In the genomic region with DNA sequence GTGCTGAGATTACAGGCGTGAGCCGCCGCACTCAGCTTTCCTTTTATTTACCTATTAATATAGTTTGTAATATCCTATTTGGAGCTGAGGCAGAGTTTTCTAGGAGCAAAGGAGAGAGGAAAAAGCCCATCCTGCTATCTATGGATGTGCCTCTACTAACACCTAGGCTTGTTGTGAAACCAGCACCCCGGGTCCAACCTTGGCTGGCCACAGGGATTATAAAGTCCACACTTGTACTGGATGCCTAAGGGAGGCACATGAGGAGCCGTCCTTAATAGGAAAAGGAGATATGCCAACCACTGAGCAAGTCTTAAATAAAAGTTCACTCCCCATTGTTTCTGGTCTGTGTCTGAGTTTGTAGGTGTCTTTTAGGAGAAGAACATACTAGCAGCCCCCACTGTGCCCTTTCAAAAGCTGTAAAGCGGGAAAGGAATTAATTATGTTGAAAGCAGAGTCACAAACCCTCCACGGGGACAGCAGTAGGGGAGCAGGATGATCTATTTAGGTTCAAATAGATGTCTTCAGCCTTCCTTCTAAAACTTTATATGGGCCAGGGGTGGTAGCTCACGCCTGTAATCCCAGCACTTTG, we compare ENCODE assay signal across 25 cellular contexts. TPM values are rescaled to one million over a fixed set of nuclear protein-coding genes. Genes with fewer than 3 reads are reported as not detected.
"Had no signal": no experiment of that assay in that cellular context is flagged by ENCODE, and none has a peak within 500 bp of the region (broad histone marks: within the 10 kb centered on the region; RNA-seq: fewer than 3 reads in every experiment).

No MANE protein-coding gene starts in this region.

- H3K9me3 ChIP-seq: mucosa of descending colon, ovary, psoas muscle, sigmoid colon, suprapubic skin, transverse colon, upper lobe of right lung, uterus had no signal

- H3K27ac ChIP-seq: coronary artery, ovary, psoas muscle, sigmoid colon, suprapubic skin, transverse colon, upper lobe of right lung, uterus had no signal

- H3K4me1 ChIP-seq: psoas muscle, sigmoid colon, suprapubic skin, transverse colon, upper lobe of right lung, uterus had no signal

- H3K36me3 Mint-ChIP-seq: immature natural killer cell; mesothelial cell of epicardium; naive B cell; stimulated activated naive B cell treated with anti-CD40 and anti-IgM and Interleukin-4, amounts not matched to agents 10 μg/mL and 1 μg/mL and 100 μg/mL, for 72 hours had no signal

- H3K27ac Mint-ChIP-seq: immature natural killer cell; mesothelial cell of epicardium; nephron; stimulated activated naive B cell treated with anti-CD40 and anti-IgM and Interleukin-4, amounts not matched to agents 10 μg/mL and 1 μg/mL and 100 μg/mL, for 72 hours; stimulated activated naive CD8-positive, alpha-beta T cell treated with anti-CD3 and anti-CD28 coated beads, Interleukin-15, Interleukin-2, amounts not matched to agents 100 ng/mL and 50 ng/mL, for 24 hours had no signal

- H3K4me1 Mint-ChIP-seq: immature natural killer cell, nephron had no signal

- H3K9me3 Mint-ChIP-seq: immature natural killer cell; mesothelial cell of epicardium; naive B cell; nephron; stimulated activated naive B cell treated with anti-CD40 and anti-IgM and Interleukin-4, amounts not matched to agents 10 μg/mL and 1 μg/mL and 100 μg/mL, for 72 hours; stimulated activated naive CD8-positive, alpha-beta T cell treated with anti-CD3 and anti-CD28 coated beads, Interleukin-15, Interleukin-2, amounts not matched to agents 100 ng/mL and 50 ng/mL, for 24 hours had no signal

- DNase-seq: dermis blood vessel endothelial cell; effector memory CD4-positive, alpha-beta T cell; hypothalamus; immature natural killer cell; mesenchymal stem cell; mucosa of descending colon; naive B cell; occipital lobe; ovary; psoas muscle; right cardiac atrium; sigmoid colon; stimulated activated CD4-positive, alpha-beta T cell treated with anti-CD3 and anti-CD28 coated beads, Interleukin-4, amount 100 ng/mL, for 4 hours; stimulated activated naive B cell treated with anti-CD40 and anti-IgM and Interleukin-4, amounts not matched to agents 10 μg/mL and 1 μg/mL and 100 μg/mL, for 72 hours; transverse colon; upper lobe of right lung; uterus had no signal

- H3K4me3 Mint-ChIP-seq: immature natural killer cell; mesothelial cell of epicardium; naive B cell; nephron; stimulated activated naive B cell treated with anti-CD40 and anti-IgM and Interleukin-4, amounts not matched to agents 10 μg/mL and 1 μg/mL and 100 μg/mL, for 72 hours; stimulated activated naive CD8-positive, alpha-beta T cell treated with anti-CD3 and anti-CD28 coated beads, Interleukin-15, Interleukin-2, amounts not matched to agents 100 ng/mL and 50 ng/mL, for 24 hours had no signal

- H3K4me3 ChIP-seq: coronary artery, mucosa of descending colon, ovary, psoas muscle, sigmoid colon, suprapubic skin, transverse colon, upper lobe of right lung, uterus had no signal

- H3K27me3 Mint-ChIP-seq: stimulated activated naive CD8-positive, alpha-beta T cell treated with anti-CD3 and anti-CD28 coated beads, Interleukin-15, Interleukin-2, amounts not matched to agents 100 ng/mL and 50 ng/mL, for 24 hours had no signal

- H3K27me3 ChIP-seq: ovary, sigmoid colon, suprapubic skin, transverse colon, upper lobe of right lung, uterus had no signal

- H3K36me3 ChIP-seq: ovary, sigmoid colon, suprapubic skin, transverse colon, upper lobe of right lung, uterus had no signal

- ATAC-seq: mucosa of descending colon; psoas muscle; right cardiac atrium; stimulated activated naive B cell treated with anti-CD40 and anti-IgM and Interleukin-4, amounts not matched to agents 10 μg/mL and 1 μg/mL and 100 μg/mL, for 72 hours; upper lobe of right lung had no signal

RNA-seq across cellular contexts. Expression of a gene that starts 58.1 kb away (rescaled TPM):
- total RNA-seq: dermis blood vessel endothelial cell, fibroblast of villous mesenchyme, lung microvascular endothelial cell had no signal
- polyA plus RNA-seq: keratinocyte had no signal
